Comparison of ENCODE assay signal across 1 cellular context in the genomic region with DNA sequence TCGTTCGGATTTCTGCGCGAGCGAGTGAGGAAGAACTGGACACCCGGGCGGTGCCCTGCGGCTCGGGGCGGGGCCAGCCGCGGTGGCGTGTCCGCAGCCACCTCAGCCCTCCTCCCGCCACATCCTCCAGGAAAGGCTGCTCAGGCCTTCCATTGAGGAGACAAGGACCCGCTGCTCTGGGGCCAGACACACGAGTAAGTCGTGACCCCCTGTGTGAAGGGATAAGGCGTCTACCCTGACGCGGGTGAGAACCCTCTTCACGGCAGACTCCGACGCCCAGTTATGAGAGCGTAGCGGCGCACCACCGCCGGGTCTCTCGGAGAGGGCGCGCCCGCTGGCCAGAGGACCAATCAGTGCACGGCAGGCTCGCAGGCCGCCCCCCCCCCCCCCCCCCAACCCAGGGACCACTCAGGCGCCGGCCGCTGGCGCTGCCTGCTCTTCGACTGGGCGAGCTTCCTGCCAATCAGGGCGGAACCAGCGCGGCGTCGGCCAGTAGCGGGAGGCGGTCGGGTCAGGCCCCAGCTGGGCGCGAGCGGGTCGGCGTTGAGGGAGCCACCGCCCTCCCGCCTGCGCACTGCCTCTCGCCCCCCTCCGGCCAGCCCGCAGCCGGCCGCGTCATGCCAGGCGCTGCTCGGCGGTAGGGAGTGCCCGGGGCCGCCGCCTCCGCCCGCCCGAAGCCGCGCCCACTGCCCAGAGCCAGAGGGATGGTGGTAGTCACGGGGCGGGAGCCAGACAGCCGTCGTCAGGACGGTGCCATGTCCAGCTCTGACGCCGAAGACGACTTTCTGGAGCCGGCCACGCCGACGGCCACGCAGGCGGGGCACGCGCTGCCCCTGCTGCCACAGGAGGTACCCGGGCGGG.
TF ChIP-seq lines count a peak whose summit lies in the region.

A gene (plus strand): TSS at position 521 of the 861 bp plus-strand sequence. CDS start 184 bp downstream, at position 705.

TF ChIP-seq in GM23338, 12 proteins besides CTCF, POLR2A, EP300 and RAD21:
- TF ChIP-seq POLR2AphosphoS5 (IDR thresholded peaks at IDR 0.05; ENCODE audit: low read depth): peak; percentile 99
- TF ChIP-seq STAT1 (IDR thresholded peaks at IDR 0.05; ENCODE audit: unreplicated experiment): no peak
- no peak for TF ChIP-seq EZH2 (IDR thresholded peaks at IDR 0.05; ENCODE audit: low read depth, unreplicated experiment)
- TF ChIP-seq, protein P1, sequence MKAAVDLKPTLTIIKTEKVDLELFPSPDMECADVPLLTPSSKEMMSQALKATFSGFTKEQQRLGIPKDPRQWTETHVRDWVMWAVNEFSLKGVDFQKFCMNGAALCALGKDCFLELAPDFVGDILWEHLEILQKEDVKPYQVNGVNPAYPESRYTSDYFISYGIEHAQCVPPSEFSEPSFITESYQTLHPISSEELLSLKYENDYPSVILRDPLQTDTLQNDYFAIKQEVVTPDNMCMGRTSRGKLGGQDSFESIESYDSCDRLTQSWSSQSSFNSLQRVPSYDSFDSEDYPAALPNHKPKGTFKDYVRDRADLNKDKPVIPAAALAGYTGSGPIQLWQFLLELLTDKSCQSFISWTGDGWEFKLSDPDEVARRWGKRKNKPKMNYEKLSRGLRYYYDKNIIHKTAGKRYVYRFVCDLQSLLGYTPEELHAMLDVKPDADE (IDR thresholded peaks at IDR 0.05): peak; percentile 68; the same call in 1 of the 2 replicates
- TF ChIP-seq CREB1 (CRISPR knock-in tag; IDR thresholded peaks at IDR 0.05; ENCODE audit: low read depth): peak; percentile 71
- TF ChIP-seq, protein P2, sequence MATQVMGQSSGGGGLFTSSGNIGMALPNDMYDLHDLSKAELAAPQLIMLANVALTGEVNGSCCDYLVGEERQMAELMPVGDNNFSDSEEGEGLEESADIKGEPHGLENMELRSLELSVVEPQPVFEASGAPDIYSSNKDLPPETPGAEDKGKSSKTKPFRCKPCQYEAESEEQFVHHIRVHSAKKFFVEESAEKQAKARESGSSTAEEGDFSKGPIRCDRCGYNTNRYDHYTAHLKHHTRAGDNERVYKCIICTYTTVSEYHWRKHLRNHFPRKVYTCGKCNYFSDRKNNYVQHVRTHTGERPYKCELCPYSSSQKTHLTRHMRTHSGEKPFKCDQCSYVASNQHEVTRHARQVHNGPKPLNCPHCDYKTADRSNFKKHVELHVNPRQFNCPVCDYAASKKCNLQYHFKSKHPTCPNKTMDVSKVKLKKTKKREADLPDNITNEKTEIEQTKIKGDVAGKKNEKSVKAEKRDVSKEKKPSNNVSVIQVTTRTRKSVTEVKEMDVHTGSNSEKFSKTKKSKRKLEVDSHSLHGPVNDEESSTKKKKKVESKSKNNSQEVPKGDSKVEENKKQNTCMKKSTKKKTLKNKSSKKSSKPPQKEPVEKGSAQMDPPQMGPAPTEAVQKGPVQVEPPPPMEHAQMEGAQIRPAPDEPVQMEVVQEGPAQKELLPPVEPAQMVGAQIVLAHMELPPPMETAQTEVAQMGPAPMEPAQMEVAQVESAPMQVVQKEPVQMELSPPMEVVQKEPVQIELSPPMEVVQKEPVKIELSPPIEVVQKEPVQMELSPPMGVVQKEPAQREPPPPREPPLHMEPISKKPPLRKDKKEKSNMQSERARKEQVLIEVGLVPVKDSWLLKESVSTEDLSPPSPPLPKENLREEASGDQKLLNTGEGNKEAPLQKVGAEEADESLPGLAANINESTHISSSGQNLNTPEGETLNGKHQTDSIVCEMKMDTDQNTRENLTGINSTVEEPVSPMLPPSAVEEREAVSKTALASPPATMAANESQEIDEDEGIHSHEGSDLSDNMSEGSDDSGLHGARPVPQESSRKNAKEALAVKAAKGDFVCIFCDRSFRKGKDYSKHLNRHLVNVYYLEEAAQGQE (IDR thresholded peaks at IDR 0.05; ENCODE audit: unreplicated experiment): no peak
